In genomic region chr6:170182093-170182780, GRCh38 we compare ENCODE assay signal across 19 cellular contexts.
DNase-seq lines count a peak whose midpoint lies in the region; ATAC-seq lines count a peak whose summit lies in the region.
"Had no signal": no experiment of that assay in that cellular context is flagged by ENCODE, and none has a peak within 500 bp of the region (broad histone marks: within the 10 kb centered on the region; RNA-seq: fewer than 3 reads in every experiment).

No MANE protein-coding gene starts in this region.

- H3K4me1 Mint-ChIP-seq in activated naive CD4-positive, alpha-beta T cell treated with anti-CD3 and anti-CD28 coated beads, Interleukin-2, amount 50 U/mL, for 24 hours, result peaks cover 8% of the 10 kb centered on the region
- peaks cover 2% of the 10 kb centered on the region for H3K4me1 Mint-ChIP-seq in activated naive CD8-positive, alpha-beta T cell treated with anti-CD3 and anti-CD28 coated beads, Interleukin-2, amount 50 U/mL, for 24 hours
- H3K4me1 Mint-ChIP-seq in immature natural killer cell, result peaks cover 45 to 51% of the 10 kb centered on the region in 2 donors
- H3K4me1 Mint-ChIP-seq: GM23338 had no signal

- H3K36me3 Mint-ChIP-seq in activated naive CD4-positive, alpha-beta T cell treated with anti-CD3 and anti-CD28 coated beads, Interleukin-2, amount 50 U/mL, for 24 hours, result no peaks in the 10 kb centered on the region
- H3K36me3 Mint-ChIP-seq in activated naive CD8-positive, alpha-beta T cell treated with anti-CD3 and anti-CD28 coated beads, Interleukin-2, amount 50 U/mL, for 24 hours (ENCODE audit: low read depth), result no peaks in the 10 kb centered on the region
- peaks cover 4 to 8% (median 4%) of the 10 kb centered on the region in 3 donors for H3K36me3 Mint-ChIP-seq in immature natural killer cell

- no peaks in the 10 kb centered on the region for H3K9me3 Mint-ChIP-seq in activated naive CD4-positive, alpha-beta T cell treated with anti-CD3 and anti-CD28 coated beads, Interleukin-2, amount 50 U/mL, for 24 hours
- peaks cover 6% of the 10 kb centered on the region for H3K9me3 Mint-ChIP-seq in activated naive CD8-positive, alpha-beta T cell treated with anti-CD3 and anti-CD28 coated beads, Interleukin-2, amount 50 U/mL, for 24 hours
- peaks cover 4 to 7% (median 5%) of the 10 kb centered on the region in 6 donors for H3K9me3 Mint-ChIP-seq in immature natural killer cell

- H3K27me3 Mint-ChIP-seq in activated naive CD4-positive, alpha-beta T cell treated with anti-CD3 and anti-CD28 coated beads, Interleukin-2, amount 50 U/mL, for 24 hours, result no peaks in the 10 kb centered on the region
- no peaks in the 10 kb centered on the region for H3K27me3 Mint-ChIP-seq in activated naive CD8-positive, alpha-beta T cell treated with anti-CD3 and anti-CD28 coated beads, Interleukin-2, amount 50 U/mL, for 24 hours
- peaks cover 29 to 56% (median 37%) of the 10 kb centered on the region in 3 donors for H3K27me3 Mint-ChIP-seq in immature natural killer cell (ENCODE audit: low read depth in 3 of 3)
- H3K27me3 Mint-ChIP-seq: CD4-positive, alpha-beta T cell had no signal

- no peak for DNase-seq in activated naive CD4-positive, alpha-beta T cell (lab: John Stamatoyannopoulos, UW)
- no peak for DNase-seq in activated naive CD8-positive, alpha-beta T cell treated with anti-CD3 and anti-CD28 coated beads, Interleukin-2, amount 50 U/mL, for 24 hours
- DNase-seq in immature natural killer cell (peak; percentile 35 to 49 (median 36)), NCI-H510A treated with DMSO at 0.1 percent for 48 hours (lab: John Stamatoyannopoulos, UW) (no peak), NCI-H1694 treated with DMSO at 0.1 percent for 48 hours (lab: John Stamatoyannopoulos, UW) (no peak)
- peak; percentile 14 for DNase-seq in stimulated activated CD8-positive, alpha-beta memory T cell treated with anti-CD3 and anti-CD28 coated beads, Interleukin-4, amount 100 ng/mL, for 48 hours
- no peak for DNase-seq in effector CD8-positive, alpha-beta T cell (lab: John Stamatoyannopoulos, UW)
- DNase-seq: Caco-2; CD4-positive, alpha-beta T cell; DMS153; NCI-H1105; NCI-H2081 treated with DMSO at 0.1 percent for 48 hours; NCI-H510A; NCI-H82; OCI-M1; SHP77 treated with DMSO at 0.1 percent for 48 hours had no signal

- peak overlapping the region; percentile 26 for H3K27ac Mint-ChIP-seq in activated naive CD4-positive, alpha-beta T cell treated with anti-CD3 and anti-CD28 coated beads, Interleukin-2, amount 50 U/mL, for 24 hours
- peak overlapping the region; percentile 1 for H3K27ac Mint-ChIP-seq in activated naive CD8-positive, alpha-beta T cell treated with anti-CD3 and anti-CD28 coated beads, Interleukin-2, amount 50 U/mL, for 24 hours
- H3K27ac Mint-ChIP-seq in immature natural killer cell, result peak overlapping the region; percentile 56 to 83 (median 78)
- H3K27ac Mint-ChIP-seq: CD4-positive, alpha-beta T cell; GM23338 had no signal

- no peak overlapping the region for H3K4me3 Mint-ChIP-seq in activated naive CD4-positive, alpha-beta T cell treated with anti-CD3 and anti-CD28 coated beads, Interleukin-2, amount 50 U/mL, for 24 hours
- H3K4me3 Mint-ChIP-seq in activated naive CD8-positive, alpha-beta T cell treated with anti-CD3 and anti-CD28 coated beads, Interleukin-2, amount 50 U/mL, for 24 hours, result no peak overlapping the region
- H3K4me3 Mint-ChIP-seq in immature natural killer cell, result peak overlapping the region; percentile 38 to 71 (median 62)
- H3K4me3 Mint-ChIP-seq: CD4-positive, alpha-beta T cell; GM23338 had no signal

- no peak for ATAC-seq in activated naive CD8-positive, alpha-beta T cell treated with anti-CD3 and anti-CD28 coated beads, Interleukin-2, amount 50 U/mL, for 24 hours
- ATAC-seq: GM23338, HCT116 had no signal

Comparison
In these comparisons a context has a peak if more than half of its experiments do, and no peak if none do; other contexts are left out.
1. H3K27ac Mint-ChIP-seq: peak in every context shown above with its lines; median percentile 78 in immature natural killer cell; 26 in activated naive CD4-positive, alpha-beta T cell treated with anti-CD3 and anti-CD28 coated beads, Interleukin-2, amount 50 U/mL, for 24 hours; 1 in activated naive CD8-positive, alpha-beta T cell treated with anti-CD3 and anti-CD28 coated beads, Interleukin-2, amount 50 U/mL, for 24 hours.
2. H3K4me3 Mint-ChIP-seq: peak in immature natural killer cell (5 of 5); none in activated naive CD4-positive, alpha-beta T cell treated with anti-CD3 and anti-CD28 coated beads, Interleukin-2, amount 50 U/mL, for 24 hours (single experiment) and activated naive CD8-positive, alpha-beta T cell treated with anti-CD3 and anti-CD28 coated beads, Interleukin-2, amount 50 U/mL, for 24 hours (single experiment).
3. DNase-seq: peak in immature natural killer cell (3 of 3) and stimulated activated CD8-positive, alpha-beta memory T cell treated with anti-CD3 and anti-CD28 coated beads, Interleukin-4, amount 100 ng/mL, for 48 hours (single experiment); none in activated naive CD4-positive, alpha-beta T cell (0 of 4), activated naive CD8-positive, alpha-beta T cell treated with anti-CD3 and anti-CD28 coated beads, Interleukin-2, amount 50 U/mL, for 24 hours (single experiment), effector CD8-positive, alpha-beta T cell (single experiment), NCI-H510A treated with DMSO at 0.1 percent for 48 hours (single experiment) and NCI-H1694 treated with DMSO at 0.1 percent for 48 hours (single experiment).